ENCODE assay signal across 9 cellular contexts in the genomic region with DNA sequence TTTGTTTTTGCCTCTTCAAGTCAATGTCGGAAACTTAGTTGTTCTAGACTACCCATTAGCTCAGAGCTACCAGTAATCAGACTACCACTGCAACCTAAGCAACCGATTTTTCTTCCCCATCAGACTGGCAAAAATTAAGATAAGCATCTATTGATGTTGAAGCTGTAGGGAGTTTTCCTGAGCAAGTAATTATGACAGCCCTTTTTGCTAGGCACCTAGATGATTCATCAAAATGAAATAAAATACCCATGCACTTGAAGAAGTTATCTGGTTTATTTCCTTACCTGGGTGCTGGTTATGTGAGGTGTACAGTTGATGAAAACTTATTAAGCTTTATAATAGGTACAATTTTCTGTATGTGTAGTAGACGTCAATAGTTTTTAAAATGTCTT. TPM values are rescaled to one million over a fixed set of nuclear protein-coding genes. Genes with fewer than 3 reads are reported as not detected.
DNase-seq lines count a peak whose midpoint lies in the region; ATAC-seq, FAIRE-seq and TF ChIP-seq lines count a peak whose summit lies in the region.
"Had no signal": no experiment of that assay in that cellular context is flagged by ENCODE, and none has a peak within 500 bp of the region (broad histone marks: within the 10 kb centered on the region; RNA-seq: fewer than 3 reads in every experiment).

No MANE protein-coding gene starts in this region.

- H3K36me3 Mint-ChIP-seq in activated CD4-positive, alpha-beta T cell treated with anti-CD3 and anti-CD28 coated beads for 36 hours (ENCODE audit: low read depth) = peaks cover 6% of the 10 kb centered on the region
- H3K36me3 Mint-ChIP-seq in activated T-helper 1 cell treated with anti-CD3 and anti-CD28 coated beads, Interleukin-12 subunit alpha, Interleukin-12 subunit beta, Interleukin-2, Interleukin-4 antibody, amounts not matched to agents 30 ng/mL and 10 ng/mL and 1 ng/mL, durations not matched to agents 14 hours and 24 hours and 36 hours (ENCODE audit: low read depth) = peaks cover 2% of the 10 kb centered on the region

- H3K27me3 ChIP-seq in keratinocyte (ENCODE audit: control insufficient read depth, extremely low read depth, insufficient read depth, low read length) (no peaks in the 10 kb centered on the region), subcutaneous abdominal adipose tissue (ENCODE audit: control insufficient read depth in 5 of 5, insufficient read depth in 4 of 5, low read length in 5 of 5) (no peaks in the 10 kb centered on the region)

- no peaks in the 10 kb centered on the region for H3K9me3 Mint-ChIP-seq in activated CD4-positive, alpha-beta T cell treated with anti-CD3 and anti-CD28 coated beads for 36 hours (ENCODE audit: low read depth)
- H3K9me3 Mint-ChIP-seq in activated T-helper 1 cell treated with anti-CD3 and anti-CD28 coated beads, Interleukin-12 subunit alpha, Interleukin-12 subunit beta, Interleukin-2, Interleukin-4 antibody, amounts not matched to agents 30 ng/mL and 10 ng/mL and 1 ng/mL, durations not matched to agents 14 hours and 24 hours and 36 hours = no peaks in the 10 kb centered on the region

- H3K36me3 ChIP-seq in keratinocyte (ENCODE audit: control insufficient read depth in 2 of 2, extremely low read depth in 1 of 2, insufficient read depth in 2 of 2, low read length in 2 of 2) = peaks cover 0 to 8% of the 10 kb centered on the region in 2 experiments
- peaks cover 0 to 20% (median 16%) of the 10 kb centered on the region in 5 donors for H3K36me3 ChIP-seq in subcutaneous abdominal adipose tissue (ENCODE audit: control insufficient read depth in 5 of 5, insufficient read depth in 5 of 5, low read length in 5 of 5)

- H3K4me3 ChIP-seq in keratinocyte (ENCODE audit: control insufficient read depth in 2 of 3, extremely low read depth in 1 of 3, insufficient read depth in 2 of 3, low read depth in 1 of 3, low read length in 3 of 3) = peak overlapping the region; percentile 73 to 88 (median 74)
- H3K4me3 ChIP-seq in subcutaneous abdominal adipose tissue (ENCODE audit: low read depth in 1 of 5, low read length in 5 of 5) = peak overlapping the region; percentile 58 to 81 (median 74)

- H3K4me3 Mint-ChIP-seq in activated CD4-positive, alpha-beta T cell treated with anti-CD3 and anti-CD28 coated beads for 36 hours = peak overlapping the region; percentile 94
- H3K4me3 Mint-ChIP-seq in activated T-helper 1 cell treated with anti-CD3 and anti-CD28 coated beads, Interleukin-12 subunit alpha, Interleukin-12 subunit beta, Interleukin-2, Interleukin-4 antibody, amounts not matched to agents 30 ng/mL and 10 ng/mL and 1 ng/mL, durations not matched to agents 14 hours and 24 hours and 36 hours = peak overlapping the region; percentile 98

- H3K4me1 ChIP-seq in keratinocyte (ENCODE audit: control insufficient read depth, extremely low read depth, insufficient read depth, low read length) = peaks cover 12% of the 10 kb centered on the region
- peaks cover 6 to 18% (median 13%) of the 10 kb centered on the region in 5 donors for H3K4me1 ChIP-seq in subcutaneous abdominal adipose tissue (ENCODE audit: control insufficient read depth in 5 of 5, insufficient read depth in 5 of 5, low read length in 5 of 5)

- no peak for FAIRE-seq in keratinocyte (lab: Jason Lieb, UNC)

- H3K4me1 Mint-ChIP-seq in activated CD4-positive, alpha-beta T cell treated with anti-CD3 and anti-CD28 coated beads for 36 hours = peaks cover 12% of the 10 kb centered on the region
- H3K4me1 Mint-ChIP-seq in activated T-helper 1 cell treated with anti-CD3 and anti-CD28 coated beads, Interleukin-12 subunit alpha, Interleukin-12 subunit beta, Interleukin-2, Interleukin-4 antibody, amounts not matched to agents 30 ng/mL and 10 ng/mL and 1 ng/mL, durations not matched to agents 14 hours and 24 hours and 36 hours (ENCODE audit: low read depth) = peaks cover 21% of the 10 kb centered on the region

- H3K9me1 ChIP-seq in keratinocyte (ENCODE audit: control insufficient read depth, extremely low read depth, insufficient read depth, low read length) = no peaks in the 10 kb centered on the region

- peak overlapping the region; percentile 85 for H2AFZ ChIP-seq in keratinocyte (ENCODE audit: control insufficient read depth, low read length)

- peak overlapping the region; percentile 84 for H3K9ac ChIP-seq in keratinocyte (ENCODE audit: control insufficient read depth, extremely low read depth, insufficient read depth, low read length)
- peak overlapping the region in 3 of 5 donors; percentile 21 to 84 (median 81) for H3K9ac ChIP-seq in subcutaneous abdominal adipose tissue (ENCODE audit: low read length in 5 of 5)

- dilution Hi-C loops in keratinocyte (cut with MboI; ENCODE audit: extremely low pct_ligation_motif_present, low sequenced_read_pairs) = no loop called here

- peak overlapping the region; percentile 88 for H3K27ac Mint-ChIP-seq in activated CD4-positive, alpha-beta T cell treated with anti-CD3 and anti-CD28 coated beads for 36 hours
- H3K27ac Mint-ChIP-seq in activated T-helper 1 cell treated with anti-CD3 and anti-CD28 coated beads, Interleukin-12 subunit alpha, Interleukin-12 subunit beta, Interleukin-2, Interleukin-4 antibody, amounts not matched to agents 30 ng/mL and 10 ng/mL and 1 ng/mL, durations not matched to agents 14 hours and 24 hours and 36 hours = peak overlapping the region; percentile 95

- H3K27ac ChIP-seq in keratinocyte (ENCODE audit: control insufficient read depth, insufficient read depth, low read length) (peak overlapping the region; percentile 54), subcutaneous abdominal adipose tissue (ENCODE audit: low read depth, low read length) (peak overlapping the region; percentile 62)

- no peak for TF ChIP-seq CTCF in keratinocyte (optimal IDR thresholded peaks at IDR 0.05 in 1 of 3, IDR thresholded peaks at IDR 0.05 in 1 of 3, conservative IDR thresholded peaks at IDR 0.05 in 1 of 3; ENCODE audit: extremely low read depth in 1 of 3, insufficient read depth in 2 of 3, low read length in 3 of 3)

- no peaks in the 10 kb centered on the region for H3K27me3 Mint-ChIP-seq in activated CD4-positive, alpha-beta T cell treated with anti-CD3 and anti-CD28 coated beads for 36 hours
- peaks cover 2% of the 10 kb centered on the region for H3K27me3 Mint-ChIP-seq in activated T-helper 1 cell treated with anti-CD3 and anti-CD28 coated beads, Interleukin-12 subunit alpha, Interleukin-12 subunit beta, Interleukin-2, Interleukin-4 antibody, amounts not matched to agents 30 ng/mL and 10 ng/mL and 1 ng/mL, durations not matched to agents 14 hours and 24 hours and 36 hours (ENCODE audit: insufficient read depth)

- DNase-seq in activated CD4-positive, alpha-beta T cell treated with anti-CD3 and anti-CD28 coated beads for 36 hours = no peak
- DNase-seq in activated CD4-positive, alpha-beta T cell treated with anti-CD3 and anti-CD28 coated beads, Interleukin-2, amount 50 U/mL, for 1 hour = no peak
- DNase-seq in activated T-helper 1 cell treated with anti-CD3 and anti-CD28 coated beads, Interleukin-12 subunit alpha, Interleukin-12 subunit beta, Interleukin-2, Interleukin-4 antibody, amounts not matched to agents 30 ng/mL and 10 ng/mL and 1 ng/mL, durations not matched to agents 14 hours and 24 hours and 36 hours (ENCODE audit: low spot score) = no peak
- DNase-seq in keratinocyte (ENCODE audit: low read depth, low spot score) (no peak), NCI-H146 treated with DMSO at 0.1 percent for 48 hours (lab: John Stamatoyannopoulos, UW; ENCODE audit: unreplicated experiment) (no peak)

- intact Hi-C loops in activated CD4-positive, alpha-beta T cell treated with anti-CD3 and anti-CD28 coated beads for 36 hours (cut with DNase I, micrococcal nuclease) = loop anchor here in 1 of 2 experiments (1.0 kb wide), 2 partner anchors 134 to 312 kb away; partner anchors contain the start of genes C15orf39 and PPCDC
- intact Hi-C loops in activated T-helper 1 cell treated with anti-CD3 and anti-CD28 coated beads, Interleukin-12 subunit alpha, Interleukin-12 subunit beta, Interleukin-2, Interleukin-4 antibody, amounts not matched to agents 30 ng/mL and 10 ng/mL and 1 ng/mL, durations not matched to agents 14 hours and 24 hours and 36 hours (cut with micrococcal nuclease) = no loop called here

- CTCF ChIA-PET in activated CD4-positive, alpha-beta T cell treated with anti-CD3 and anti-CD28 coated beads for 36 hours (lab: Charles Lee) = interaction anchor here (2.1 kb wide), 1 partner anchor 32 kb away, joined by 10 read pairs; no protein-coding TSS in a partner anchor

- no peaks in the 10 kb centered on the region for H4K20me1 ChIP-seq in keratinocyte (ENCODE audit: control insufficient read depth, extremely low read depth, insufficient read depth, low read length)

- ATAC-seq in activated CD4-positive, alpha-beta T cell treated with anti-CD3 and anti-CD28 coated beads for 36 hours = no peak
- ATAC-seq in GM21723 (IDR thresholded peaks at IDR 0.05; ENCODE audit: unreplicated experiment) = no peak
- ATAC-seq in GM21360 (IDR thresholded peaks at IDR 0.05; ENCODE audit: unreplicated experiment) = no peak

- peaks cover 6% of the 10 kb centered on the region for H3K79me2 ChIP-seq in keratinocyte (ENCODE audit: control insufficient read depth, insufficient read depth, low read length)

- H3K9me3 ChIP-seq in keratinocyte (ENCODE audit: control insufficient read depth, low read depth, low read length) (no peaks in the 10 kb centered on the region), subcutaneous abdominal adipose tissue (ENCODE audit: control insufficient read depth in 5 of 5, low read length in 5 of 5) (no peaks in the 10 kb centered on the region)

- POLR2A ChIA-PET in activated CD4-positive, alpha-beta T cell treated with anti-CD3 and anti-CD28 coated beads for 36 hours (lab: Charles Lee) = no interaction called here

- H3K4me2 ChIP-seq in keratinocyte (ENCODE audit: control insufficient read depth, extremely low read depth, insufficient read depth, low read depth, low read length) = peak overlapping the region; percentile 98

RNA-seq across cellular contexts. Expression of gene COMMD4, which starts 0.6 kb away (rescaled TPM):
- 10 to 100 TPM; 47.1 to 67.8 TPM for total RNA-seq in activated CD4-positive, alpha-beta T cell treated with anti-CD3 and anti-CD28 coated beads for 36 hours
- 79.8 and 79.9 TPM in 2 replicates for total RNA-seq in activated T-helper 1 cell treated with anti-CD3 and anti-CD28 coated beads, Interleukin-12 subunit alpha, Interleukin-12 subunit beta, Interleukin-2, Interleukin-4 antibody, amounts not matched to agents 30 ng/mL and 10 ng/mL and 1 ng/mL, durations not matched to agents 14 hours and 24 hours and 36 hours
- polyA plus RNA-seq in keratinocyte = 48.2 to 87.2 TPM (median 53.0 TPM) in 3 replicates
- polyA plus RNA-seq in keratinocyte (2011; ENCODE audit: low read depth) = 7.6 TPM
- 31.9 and 66.6 TPM in 2 replicates for polyA plus RNA-seq in keratinocyte (2011; cell fraction: cytosol; rRNA removed)
- polyA plus RNA-seq in keratinocyte (2011; cell fraction: nucleus; rRNA removed) = 60.7 and 64.2 TPM in 2 replicates
- 40.9 and 60.3 TPM in 2 replicates for polyA plus RNA-seq in keratinocyte (2012; ENCODE audit: low replicate concordance)
- 20.8 to 29.8 TPM (median 24.4 TPM) in 3 replicates for polyA minus RNA-seq in keratinocyte
- 32.4 TPM for polyA minus RNA-seq in keratinocyte (2011; cell fraction: cytosol; rRNA and poly(A)+ RNA removed)
- 10.7 and 13.4 TPM in 2 replicates for polyA minus RNA-seq in keratinocyte (2011; cell fraction: nucleus; rRNA and poly(A)+ RNA removed)

RNA-seq across cellular contexts. Expression of gene NEIL1, which starts 11.5 kb away (rescaled TPM):
- 1 to 10 TPM; 6.5 to 6.9 TPM for total RNA-seq in activated CD4-positive, alpha-beta T cell treated with anti-CD3 and anti-CD28 coated beads for 36 hours
- 4.7 and 5.3 TPM in 2 replicates for total RNA-seq in activated T-helper 1 cell treated with anti-CD3 and anti-CD28 coated beads, Interleukin-12 subunit alpha, Interleukin-12 subunit beta, Interleukin-2, Interleukin-4 antibody, amounts not matched to agents 30 ng/mL and 10 ng/mL and 1 ng/mL, durations not matched to agents 14 hours and 24 hours and 36 hours
- 3.6 to 10.4 TPM (median 5.5 TPM) in 3 replicates for polyA plus RNA-seq in keratinocyte
- 3.3 TPM for polyA plus RNA-seq in keratinocyte (2011; ENCODE audit: low read depth)
- 1.6 TPM in 2 replicates for polyA plus RNA-seq in keratinocyte (2011; cell fraction: cytosol; rRNA removed)
- 40.1 and 69.8 TPM in 2 replicates for polyA plus RNA-seq in keratinocyte (2011; cell fraction: nucleus; rRNA removed)
- polyA plus RNA-seq in keratinocyte (2012; ENCODE audit: low replicate concordance) = 3.4 and 11.7 TPM in 2 replicates
- polyA minus RNA-seq in keratinocyte = 1.9 to 3.8 TPM (median 2.5 TPM) in 3 replicates
- polyA minus RNA-seq in keratinocyte (2011; cell fraction: cytosol; rRNA and poly(A)+ RNA removed) = not detected
- polyA minus RNA-seq in keratinocyte (2011; cell fraction: nucleus; rRNA and poly(A)+ RNA removed) = 4.8 and 8.5 TPM in 2 replicates

RNA-seq across cellular contexts. Expression of gene MAN2C1, which starts 33.1 kb away (rescaled TPM):
- total RNA-seq in activated CD4-positive, alpha-beta T cell treated with anti-CD3 and anti-CD28 coated beads for 36 hours = 100 to 1,000 TPM; 119 to 181 TPM
- 250 and 254 TPM in 2 replicates for total RNA-seq in activated T-helper 1 cell treated with anti-CD3 and anti-CD28 coated beads, Interleukin-12 subunit alpha, Interleukin-12 subunit beta, Interleukin-2, Interleukin-4 antibody, amounts not matched to agents 30 ng/mL and 10 ng/mL and 1 ng/mL, durations not matched to agents 14 hours and 24 hours and 36 hours
- 35.4 to 63.0 TPM (median 42.3 TPM) in 3 replicates for polyA plus RNA-seq in keratinocyte
- polyA plus RNA-seq in keratinocyte (2011; ENCODE audit: low read depth) = 29.6 TPM
- 5.9 and 12.7 TPM in 2 replicates for polyA plus RNA-seq in keratinocyte (2011; cell fraction: cytosol; rRNA removed)
- polyA plus RNA-seq in keratinocyte (2011; cell fraction: nucleus; rRNA removed) = 318 and 425 TPM in 2 replicates
- polyA plus RNA-seq in keratinocyte (2012; ENCODE audit: low replicate concordance) = 48.4 and 79.3 TPM in 2 replicates
- polyA minus RNA-seq in keratinocyte = 47.3 to 71.3 TPM (median 62.2 TPM) in 3 replicates
- 23.4 TPM for polyA minus RNA-seq in keratinocyte (2011; cell fraction: cytosol; rRNA and poly(A)+ RNA removed)
- 91.9 and 93.4 TPM in 2 replicates for polyA minus RNA-seq in keratinocyte (2011; cell fraction: nucleus; rRNA and poly(A)+ RNA removed)

RNA-seq across cellular contexts. Expression of gene GOLGA6D, which starts 52.7 kb away (rescaled TPM):
- not detected for total RNA-seq in activated CD4-positive, alpha-beta T cell treated with anti-CD3 and anti-CD28 coated beads for 36 hours
- not detected in 2 replicates for total RNA-seq in activated T-helper 1 cell treated with anti-CD3 and anti-CD28 coated beads, Interleukin-12 subunit alpha, Interleukin-12 subunit beta, Interleukin-2, Interleukin-4 antibody, amounts not matched to agents 30 ng/mL and 10 ng/mL and 1 ng/mL, durations not matched to agents 14 hours and 24 hours and 36 hours
- polyA plus RNA-seq in keratinocyte = 0.03 TPM in 1 of 3 replicates, not detected in the others
- polyA plus RNA-seq in keratinocyte (2011; ENCODE audit: low read depth) = 0.32 TPM
- polyA plus RNA-seq in keratinocyte (2011; cell fraction: cytosol; rRNA removed) = not detected in 2 replicates
- polyA plus RNA-seq in keratinocyte (2011; cell fraction: nucleus; rRNA removed) = not detected in 2 replicates
- polyA plus RNA-seq in keratinocyte (2012; ENCODE audit: low replicate concordance) = 0.06 TPM in 1 of 2 replicates, not detected in the other
- polyA minus RNA-seq in keratinocyte = not detected in 3 replicates
- polyA minus RNA-seq in keratinocyte (2011; cell fraction: cytosol; rRNA and poly(A)+ RNA removed) = not detected
- not detected in 2 replicates for polyA minus RNA-seq in keratinocyte (2011; cell fraction: nucleus; rRNA and poly(A)+ RNA removed)
- total RNA-seq: myocyte had no signal
